In the genomic region with DNA sequence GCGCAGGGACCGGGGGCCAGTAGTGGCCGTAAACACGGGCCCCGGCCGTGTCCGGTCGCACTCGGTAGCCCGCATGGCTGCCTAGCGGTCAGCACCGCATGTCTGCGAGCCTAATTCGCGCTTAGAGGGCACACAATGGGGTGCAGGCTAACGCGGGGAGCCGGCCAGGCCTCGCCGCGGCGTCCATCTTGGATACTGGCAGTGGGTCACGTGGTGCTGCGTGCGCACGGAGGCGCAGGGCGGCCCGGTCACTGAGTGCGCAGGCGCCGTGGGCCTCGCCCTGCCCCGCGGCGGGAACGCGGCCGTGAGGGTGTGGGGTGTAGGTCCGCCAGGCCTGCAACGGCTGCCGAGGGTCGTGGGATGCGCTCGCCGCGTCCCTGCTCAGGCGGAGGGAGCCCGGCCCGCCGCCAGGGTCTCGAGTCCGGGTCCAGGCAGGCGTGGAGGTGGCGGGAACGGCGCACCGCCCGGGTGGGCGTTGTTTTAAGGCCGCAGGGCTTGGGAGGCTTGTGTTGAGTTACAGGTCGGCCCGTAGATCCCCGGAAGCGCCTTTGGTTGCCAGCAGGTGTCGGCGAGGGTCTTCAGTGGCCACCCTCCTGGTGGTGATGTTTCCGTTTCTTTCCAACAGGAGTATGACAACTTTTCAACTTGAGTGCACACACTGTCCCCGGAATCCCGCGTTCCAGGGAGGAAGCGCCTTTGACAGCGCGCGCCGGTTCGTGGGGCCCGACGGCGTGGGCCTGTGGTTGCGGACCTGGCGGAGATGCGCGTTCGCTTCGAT, we compare ENCODE assay signal across 8 cellular contexts. TPM values are rescaled to one million over a fixed set of nuclear protein-coding genes. Genes with fewer than 3 reads are reported as not detected.
DNase-seq lines count a peak whose midpoint lies in the region; ATAC-seq, FAIRE-seq and TF ChIP-seq lines count a peak whose summit lies in the region.

No MANE protein-coding gene starts in this region.

- intact Hi-C loops in ascending aorta (cut with DNase I) (loop anchor here (1.0 to 5.0 kb wide), 11 partner anchors 64 to 1166 kb away; a partner anchor contains a TSS), aorta (cut with DNase I) (loop anchor here (1.0 to 10.0 kb wide), 7 partner anchors 74 to 483 kb away; no protein-coding TSS in a partner anchor)

- H3K36me3 ChIP-seq in ascending aorta = no peaks in the 10 kb centered on the region
- H3K36me3 ChIP-seq in aorta (ENCODE audit: control insufficient read depth in 1 of 2, insufficient read depth in 2 of 2, low read length in 1 of 2) = no peaks in the 10 kb centered on the region

- WGBS in aorta, 2 donors = 0 to 1% methylated on average over 82 to 86 of the region's 86 CpGs

- H3K4me1 ChIP-seq in ascending aorta (peaks cover 0 to 23% of the 10 kb centered on the region in 2 donors), aorta (ENCODE audit: control insufficient read depth in 1 of 2, insufficient read depth in 2 of 2, low read length in 2 of 2) (no peaks in the 10 kb centered on the region)

- peak; percentile 98 for DNase-seq in GM18507 (ENCODE audit: extremely low spot score, insufficient read length, low read depth)
- DNase-seq in NCI-H1694 (lab: John Stamatoyannopoulos, UW) = peak; percentile 80
- DNase-seq in T-helper 1 cell = peak; percentile 88 to 96 (median 90)
- DNase-seq in ascending aorta (ENCODE audit: low spot score in 2 of 2) = peak; percentile 76 to 94
- DNase-seq in hepatic stellate cell (ENCODE audit: low spot score) = peak; percentile 100
- peak; percentile 66 for DNase-seq in renal cortical epithelial cell (ENCODE audit: low read depth)
- DNase-seq in aorta = peak; percentile 97 to 98

- H3K9me3 ChIP-seq in ascending aorta = no peaks in the 10 kb centered on the region
- H3K9me3 ChIP-seq in aorta (ENCODE audit: control insufficient read depth, low read length) = no peaks in the 10 kb centered on the region

- peak in 2 of 3 experiments; percentile 0 to 23 for TF ChIP-seq CTCF in ascending aorta (IDR thresholded peaks at IDR 0.05)

- H3K27ac ChIP-seq in ascending aorta (peak overlapping the region; percentile 98 to 100), aorta (ENCODE audit: low read depth in 1 of 2, low read length in 2 of 2) (peak overlapping the region; percentile 95 to 98)

- no peak for FAIRE-seq in GM18507 (lab: Jason Lieb, UNC)

- ATAC-seq in HG02938 (IDR thresholded peaks at IDR 0.05; ENCODE audit: unreplicated experiment) (peak; percentile 51), aorta (ENCODE audit: low FRiP score) (peak; percentile 96)

- H3K27me3 ChIP-seq in ascending aorta (no peaks in the 10 kb centered on the region), aorta (ENCODE audit: control insufficient read depth in 1 of 2, insufficient read depth in 2 of 2, low read length in 1 of 2) (no peaks in the 10 kb centered on the region)

- H3K4me3 ChIP-seq in ascending aorta (peak overlapping the region; percentile 69 to 85), aorta (ENCODE audit: low read length in 2 of 2) (peak overlapping the region; percentile 45 to 56)

RNA-seq across cellular contexts. Expression of a gene that starts 0.8 kb away (rescaled TPM):
- 65.7 TPM for total RNA-seq in ascending aorta
- 8.3 and 29.4 TPM in 2 replicates for total RNA-seq in renal cortical epithelial cell
- total RNA-seq in aorta = 10 to 100 TPM; 50.7 to 75.5 TPM
- polyA plus RNA-seq in aorta = 1 to 10 TPM; 6.8 to 9.6 TPM

Comparison
In these comparisons a context has a peak if more than half of its experiments do, and no peak if none do; other contexts are left out.
1. Peak in every context shown above with its lines: DNase-seq, ATAC-seq, H3K4me3 ChIP-seq and H3K27ac ChIP-seq.